19 cellular contexts compared by ENCODE assay signal in the genomic region with DNA sequence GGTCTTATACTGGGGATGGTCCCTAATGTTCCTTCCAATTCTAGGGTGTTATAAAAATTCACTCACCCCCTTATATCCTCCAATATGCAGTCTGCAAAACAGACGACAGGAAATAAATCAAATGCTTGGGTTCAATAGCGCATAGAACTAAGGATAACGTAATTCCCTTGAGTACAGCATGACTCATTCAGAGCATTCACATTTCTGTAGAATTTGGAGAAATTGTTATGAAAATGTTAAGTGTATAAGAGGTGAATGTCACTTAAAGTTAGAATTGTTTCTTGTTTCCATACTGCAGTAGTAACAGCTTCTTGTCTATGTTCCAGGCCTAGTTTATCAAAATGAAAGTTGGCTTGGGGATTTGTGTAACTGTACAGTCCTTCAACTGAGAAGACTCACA.
DNase-seq lines count a peak whose midpoint lies in the region; FAIRE-seq and TF ChIP-seq lines count a peak whose summit lies in the region.
"Had no signal": no experiment of that assay in that cellular context is flagged by ENCODE, and none has a peak within 500 bp of the region (broad histone marks: within the 10 kb centered on the region; RNA-seq: fewer than 3 reads in every experiment).

No MANE protein-coding gene starts in this region.

- no peak for TF ChIP-seq CTCF in astrocyte (IDR thresholded peaks at IDR 0.05; ENCODE audit: insufficient read depth, low read depth, low read length)
- TF ChIP-seq CTCF in fibroblast of lung (conservative IDR thresholded peaks at IDR 0.05 in 1 of 2, IDR thresholded peaks at IDR 0.05 in 1 of 2; ENCODE audit: low read depth in 1 of 2, low read length in 2 of 2) = no peak
- TF ChIP-seq CTCF in esophagus muscularis mucosa (IDR thresholded peaks at IDR 0.05) = no peak

- peak; percentile 0 for DNase-seq in astrocyte (ENCODE audit: low read depth)
- peak; percentile 7 to 56 for DNase-seq in fibroblast of lung (ENCODE audit: low read depth in 2 of 2)
- DNase-seq in hepatic stellate cell (ENCODE audit: low spot score) = peak; percentile 12
- DNase-seq in NCI-H146 (lab: John Stamatoyannopoulos, UW) = no peak
- DNase-seq in NCI-H446 (lab: John Stamatoyannopoulos, UW) = no peak
- no peak for DNase-seq in NCI-H1436 (lab: John Stamatoyannopoulos, UW)
- no peak for DNase-seq in esophagus muscularis mucosa (ENCODE audit: extremely low spot score)
- DNase-seq: 8988T; C1 segment of cervical spinal cord; CD4-positive, alpha-beta T cell; DMS79; GOT3; H9 had no signal

- peaks cover 3% of the 10 kb centered on the region for H3K4me1 Mint-ChIP-seq in astrocyte (ENCODE audit: low read depth, unreplicated experiment)
- H3K4me1 Mint-ChIP-seq: B cell had no signal

- H2AFZ ChIP-seq in ACC112 (ENCODE audit: low read length, unreplicated experiment) = peak overlapping the region; percentile 12
- no peak overlapping the region for H2AFZ ChIP-seq in astrocyte (ENCODE audit: low read depth, low read length)
- no peak overlapping the region for H2AFZ ChIP-seq in fibroblast of lung (ENCODE audit: low read length)

- TF ChIP-seq POLR2A in esophagus muscularis mucosa (IDR thresholded peaks at IDR 0.05; ENCODE audit: low read depth) = no peak

- no peaks in the 10 kb centered on the region for H3K79me2 ChIP-seq in ACC112 (ENCODE audit: control insufficient read depth, insufficient read depth, low read length, unreplicated experiment)
- no peaks in the 10 kb centered on the region for H3K79me2 ChIP-seq in astrocyte (ENCODE audit: insufficient read depth, low read length)
- no peaks in the 10 kb centered on the region for H3K79me2 ChIP-seq in fibroblast of lung (ENCODE audit: control insufficient read depth, insufficient read depth, low read length)

- H3K36me3 ChIP-seq in ACC112 (ENCODE audit: insufficient read depth, low read length) (no peaks in the 10 kb centered on the region), astrocyte (ENCODE audit: insufficient read depth, low read length) (no peaks in the 10 kb centered on the region), fibroblast of lung (ENCODE audit: control insufficient read depth, insufficient read depth, low read length) (no peaks in the 10 kb centered on the region), esophagus muscularis mucosa (no peaks in the 10 kb centered on the region)

- H3K4me3 Mint-ChIP-seq in astrocyte (ENCODE audit: unreplicated experiment) = no peak overlapping the region
- H3K4me3 Mint-ChIP-seq: B cell; CD4-positive, alpha-beta T cell; H9 had no signal

- H4K20me1 ChIP-seq in astrocyte (ENCODE audit: insufficient read depth, low read length) (no peaks in the 10 kb centered on the region), fibroblast of lung (ENCODE audit: control insufficient read depth, extremely low read depth, insufficient read depth, low read length) (no peaks in the 10 kb centered on the region)

- peak overlapping the region; percentile 23 for H3K4me2 ChIP-seq in astrocyte (ENCODE audit: low read length)
- no peak overlapping the region for H3K4me2 ChIP-seq in fibroblast of lung (ENCODE audit: extremely low read depth, insufficient read depth, low read length)

- no peaks in the 10 kb centered on the region for H3K36me3 Mint-ChIP-seq in astrocyte (ENCODE audit: low read depth, unreplicated experiment)

- H3K4me1 ChIP-seq in ACC112 (ENCODE audit: control insufficient read depth, insufficient read depth, low read length, unreplicated experiment) (peaks cover 16% of the 10 kb centered on the region), astrocyte (ENCODE audit: insufficient read depth, low read length) (no peaks in the 10 kb centered on the region), fibroblast of lung (ENCODE audit: control insufficient read depth, extremely low read depth, insufficient read depth, low read length) (no peaks in the 10 kb centered on the region), esophagus muscularis mucosa (no peaks in the 10 kb centered on the region)

- H3K27me3 ChIP-seq in ACC112 (ENCODE audit: insufficient read depth, low read length) = peaks cover 4% of the 10 kb centered on the region; the same call in 1 of the 2 replicates
- H3K27me3 ChIP-seq in astrocyte (ENCODE audit: insufficient read depth, low read length) = no peaks in the 10 kb centered on the region
- no peaks in the 10 kb centered on the region for H3K27me3 ChIP-seq in fibroblast of lung (ENCODE audit: control insufficient read depth, insufficient read depth, low read length)
- no peaks in the 10 kb centered on the region for H3K27me3 ChIP-seq in esophagus muscularis mucosa

- intact Hi-C loops in esophagus muscularis mucosa (cut with DNase I) = no loop called here

- peak overlapping the region; percentile 64; the same call in 1 of the 2 replicates for H3K4me3 ChIP-seq in ACC112 (ENCODE audit: low read depth, low read length)
- no peak overlapping the region for H3K4me3 ChIP-seq in astrocyte (ENCODE audit: insufficient read depth, low read depth, low read length)
- H3K4me3 ChIP-seq in fibroblast of lung (replicated peaks in 1 of 4; ENCODE audit: control extremely low read depth in 1 of 4, insufficient read depth in 1 of 4, low read depth in 3 of 4, low read length in 4 of 4) = no peak overlapping the region
- no peak overlapping the region for H3K4me3 ChIP-seq in esophagus muscularis mucosa
- H3K4me3 ChIP-seq: GM12878 had no signal

- H3K9me3 ChIP-seq in astrocyte (ENCODE audit: insufficient read depth, low read depth, low read length) = no peaks in the 10 kb centered on the region
- no peaks in the 10 kb centered on the region for H3K9me3 ChIP-seq in fibroblast of lung (ENCODE audit: control insufficient read depth, insufficient read depth, low read depth, low read length)
- no peaks in the 10 kb centered on the region for H3K9me3 ChIP-seq in esophagus muscularis mucosa

- TF ChIP-seq EP300 in esophagus muscularis mucosa (IDR thresholded peaks at IDR 0.05) = no peak

- no peaks in the 10 kb centered on the region for H3K9me3 Mint-ChIP-seq in astrocyte (ENCODE audit: unreplicated experiment)
- H3K9me3 Mint-ChIP-seq: CD4-positive, alpha-beta T cell; H9 had no signal

- H3K9ac ChIP-seq in astrocyte (ENCODE audit: low read length) = no peak overlapping the region
- H3K9ac ChIP-seq in fibroblast of lung (ENCODE audit: insufficient read depth, low read length) = no peak overlapping the region

- H3K27me3 Mint-ChIP-seq in astrocyte (ENCODE audit: low read depth, unreplicated experiment) = peaks cover 7% of the 10 kb centered on the region

- WGBS in esophagus muscularis mucosa = 72% methylated on average over 3 of the region's 3 CpGs

- FAIRE-seq in astrocyte (lab: Jason Lieb, UNC) = peak; percentile 26
- FAIRE-seq: GM12878, GM18507, HepG2, HTR-8/SVneo had no signal

- H3K27ac Mint-ChIP-seq in astrocyte (ENCODE audit: unreplicated experiment) = no peak overlapping the region
- H3K27ac Mint-ChIP-seq: B cell; CD4-positive, alpha-beta T cell; H9 had no signal

- peak overlapping the region; percentile 81 for H3K27ac ChIP-seq in ACC112 (ENCODE audit: low read depth, low read length)
- H3K27ac ChIP-seq in astrocyte (ENCODE audit: low read depth, low read length) = no peak overlapping the region
- no peak overlapping the region for H3K27ac ChIP-seq in fibroblast of lung (ENCODE audit: insufficient read depth, low read length)
- H3K27ac ChIP-seq in esophagus muscularis mucosa (replicated peaks in 1 of 4) = no peak overlapping the region

Comparison
In these comparisons a context has a peak if more than half of its experiments do, and no peak if none do; other contexts are left out.
1. DNase-seq: peak in astrocyte (single experiment), fibroblast of lung (2 of 2) and hepatic stellate cell (single experiment); none in NCI-H146 (single experiment), NCI-H446 (0 of 2), NCI-H1436 (single experiment) and esophagus muscularis mucosa (single experiment).